10 cellular contexts compared by ENCODE assay signal in the genomic region with DNA sequence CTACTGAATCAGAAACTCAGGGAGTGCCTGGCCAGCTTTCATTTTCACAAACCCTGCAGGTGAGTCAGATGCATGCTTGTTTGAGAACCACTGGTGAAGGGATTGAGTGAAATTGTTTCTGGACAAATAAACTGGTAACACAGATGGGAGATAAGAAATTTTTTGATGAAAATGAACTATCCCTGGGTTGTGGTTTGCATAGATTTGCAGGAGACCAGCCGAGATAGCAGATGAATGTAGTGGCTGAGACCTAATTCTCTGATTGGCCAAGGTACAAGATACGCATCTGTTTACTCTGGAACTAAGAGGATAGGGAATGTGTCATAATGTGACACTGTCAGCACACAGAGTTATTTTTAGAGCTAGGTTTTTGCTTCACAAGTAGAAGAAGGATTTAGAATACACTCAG.
A peak's percentile ranks its signal among the peaks of the same experiment; 100 is the strongest.
DNase-seq lines count a peak whose midpoint lies in the region; ATAC-seq and TF ChIP-seq lines count a peak whose summit lies in the region.
"Had no signal": no experiment of that assay in that cellular context is flagged by ENCODE, and none has a peak within 500 bp of the region (broad histone marks: within the 10 kb centered on the region; RNA-seq: fewer than 3 reads in every experiment).

No MANE protein-coding gene starts in this region.

- no TSS peak for BruUV-seq in MCF 10A (replicated peaks; lab: Mats Ljungman, UMichigan)

- no peak for ATAC-seq in activated CD8-positive, alpha-beta T cell treated with anti-CD3 and anti-CD28 coated beads for 36 hours
- ATAC-seq in HG03442 (IDR thresholded peaks at IDR 0.05; ENCODE audit: unreplicated experiment) (no peak), GM21786 (IDR thresholded peaks at IDR 0.05; ENCODE audit: unreplicated experiment) (no peak)

- H3K4me1 Mint-ChIP-seq in MCF 10A (ENCODE audit: insufficient read depth, unreplicated experiment): peaks cover 20% of the 10 kb centered on the region
- no peaks in the 10 kb centered on the region for H3K4me1 Mint-ChIP-seq in activated CD8-positive, alpha-beta T cell treated with anti-CD3 and anti-CD28 coated beads for 36 hours (ENCODE audit: low read depth)

- peak overlapping the region; percentile 76 for H3K4me2 ChIP-seq in osteoblast (ENCODE audit: insufficient read depth, low read length)

- peak overlapping the region; percentile 47 for H3K4me3 ChIP-seq in osteoblast (ENCODE audit: insufficient read depth, low read length)

- H3K27me3 Mint-ChIP-seq in MCF 10A (ENCODE audit: insufficient read depth, unreplicated experiment): no peaks in the 10 kb centered on the region
- peaks cover 5% of the 10 kb centered on the region for H3K27me3 Mint-ChIP-seq in activated CD8-positive, alpha-beta T cell treated with anti-CD3 and anti-CD28 coated beads for 36 hours

- H2AFZ ChIP-seq in osteoblast (ENCODE audit: low read length): no peak overlapping the region

- no peaks in the 10 kb centered on the region for H3K36me3 Mint-ChIP-seq in MCF 10A (ENCODE audit: insufficient read depth, unreplicated experiment)
- H3K36me3 Mint-ChIP-seq in activated CD8-positive, alpha-beta T cell treated with anti-CD3 and anti-CD28 coated beads for 36 hours (ENCODE audit: low read depth): no peaks in the 10 kb centered on the region

- peaks cover 20% of the 10 kb centered on the region for H3K4me1 ChIP-seq in osteoblast (ENCODE audit: insufficient read depth, low read length)

- peak overlapping the region; percentile 63 for H3K27ac ChIP-seq in osteoblast (ENCODE audit: low read depth, low read length)

- H3K79me2 ChIP-seq in osteoblast (ENCODE audit: insufficient read depth, low read length): no peaks in the 10 kb centered on the region

- DNase-seq in DMS 273 (lab: John Stamatoyannopoulos, UW; ENCODE audit: unreplicated experiment) (peak; percentile 7), DMS 273 treated with DMSO at 0.1 percent for 48 hours (lab: John Stamatoyannopoulos, UW) (no peak), NCI-H1105 treated with DMSO at 0.1 percent for 48 hours (lab: John Stamatoyannopoulos, UW) (peak; percentile 85), MCF 10A (ENCODE audit: unreplicated experiment) (peak; percentile 50), osteoblast (ENCODE audit: insufficient read length, low spot score, missing footprints) (peak; percentile 75)
- DNase-seq in activated CD8-positive, alpha-beta T cell treated with anti-CD3 and anti-CD28 coated beads for 36 hours: no peak
- DNase-seq: activated T-cell treated with anti-CD3 and anti-CD28 coated beads, Interleukin-2, amount 50 U/mL, for 1 hour; stimulated activated CD4-positive, alpha-beta T cell treated with anti-CD3 and anti-CD28 coated beads, Interleukin-1b, Interleukin-23, amount 100 ng/mL, for 48 hours had no signal

- H3K27ac Mint-ChIP-seq in MCF 10A (ENCODE audit: low read depth, unreplicated experiment): peak overlapping the region; percentile 29
- no peak overlapping the region for H3K27ac Mint-ChIP-seq in activated CD8-positive, alpha-beta T cell treated with anti-CD3 and anti-CD28 coated beads for 36 hours

- no peaks in the 10 kb centered on the region for H3K36me3 ChIP-seq in osteoblast (ENCODE audit: insufficient read depth, low read length)

- peak overlapping the region; percentile 41 for H3K4me3 Mint-ChIP-seq in MCF 10A (ENCODE audit: unreplicated experiment)
- H3K4me3 Mint-ChIP-seq in activated CD8-positive, alpha-beta T cell treated with anti-CD3 and anti-CD28 coated beads for 36 hours: no peak overlapping the region

- H4K20me1 ChIP-seq in osteoblast (ENCODE audit: insufficient read depth, low read length): no peaks in the 10 kb centered on the region

- CTCF ChIA-PET in MCF 10A (lab: Yijun Ruan, JAX): interaction anchor here (0.6 to 3.1 kb wide), 7 partner anchors 19 to 368 kb away, joined by 3 to 15 read pairs (median 4); no protein-coding TSS in a partner anchor
- CTCF ChIA-PET in activated CD8-positive, alpha-beta T cell treated with anti-CD3 and anti-CD28 coated beads for 36 hours (lab: Charles Lee): interaction anchor here (2.4 kb wide), 1 partner anchor 27 kb away, joined by 8 read pairs; no protein-coding TSS in a partner anchor

- no peaks in the 10 kb centered on the region for H3K27me3 ChIP-seq in osteoblast (ENCODE audit: insufficient read depth, low read length)

- no peaks in the 10 kb centered on the region for H3K9me3 Mint-ChIP-seq in MCF 10A (ENCODE audit: unreplicated experiment)
- H3K9me3 Mint-ChIP-seq in activated CD8-positive, alpha-beta T cell treated with anti-CD3 and anti-CD28 coated beads for 36 hours: no peaks in the 10 kb centered on the region

- H3K9me3 ChIP-seq in osteoblast (ENCODE audit: low read depth, low read length): no peaks in the 10 kb centered on the region

- intact Hi-C loops in MCF 10A (cut with micrococcal nuclease): no loop called here
- intact Hi-C loops in activated CD8-positive, alpha-beta T cell treated with anti-CD3 and anti-CD28 coated beads for 36 hours (cut with micrococcal nuclease): no loop called here

- POLR2A ChIA-PET in MCF 10A (lab: Yijun Ruan, JAX): interaction anchor here (0.6 to 1.3 kb wide), 7 partner anchors 13 to 1584 kb away, joined by 3 to 8 read pairs (median 3); partner anchors contain the start of gene NOCT
- POLR2A ChIA-PET in activated CD8-positive, alpha-beta T cell treated with anti-CD3 and anti-CD28 coated beads for 36 hours (lab: Charles Lee): no interaction called here

- TF ChIP-seq CTCF in MCF 10A (IDR thresholded peaks at IDR 0.05; ENCODE audit: unreplicated experiment): no peak
- TF ChIP-seq CTCF in osteoblast (IDR thresholded peaks at IDR 0.05; ENCODE audit: extremely low read depth, low read depth, low read length): no peak
- TF ChIP-seq CTCF in activated CD8-positive, alpha-beta T cell treated with anti-CD3 and anti-CD28 coated beads for 36 hours (IDR thresholded peaks at IDR 0.05): no peak

Comparison
In these comparisons a context has a peak if more than half of its experiments do, and no peak if none do; other contexts are left out.
1. DNase-seq: peak in DMS 273 (single experiment), NCI-H1105 treated with DMSO at 0.1 percent for 48 hours (single experiment), MCF 10A (single experiment) and osteoblast (single experiment); none in DMS 273 treated with DMSO at 0.1 percent for 48 hours (single experiment) and activated CD8-positive, alpha-beta T cell treated with anti-CD3 and anti-CD28 coated beads for 36 hours (single experiment).